ENCODE assay signal across 9 cellular contexts in the genomic region with DNA sequence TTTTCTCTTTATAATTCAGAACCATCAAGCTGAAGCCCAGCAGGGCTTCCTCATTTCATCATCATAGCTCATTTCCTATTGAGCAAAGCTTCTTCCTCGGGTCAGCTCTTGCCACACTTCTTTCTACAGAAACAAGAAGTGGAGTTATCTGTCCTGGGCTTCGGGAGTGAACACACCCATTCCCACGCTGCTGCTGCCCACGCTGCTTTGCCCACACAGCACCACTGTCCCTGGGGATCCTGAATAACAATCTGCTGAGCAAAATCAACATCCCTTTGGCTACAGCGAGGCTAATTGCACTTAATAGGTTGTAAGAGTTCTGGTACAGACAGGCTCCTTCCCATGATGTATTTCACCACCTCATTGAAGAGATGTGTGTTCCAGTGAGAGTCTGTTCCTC. TPM values are rescaled to one million over a fixed set of nuclear protein-coding genes. Genes with fewer than 3 reads are reported as not detected.
DNase-seq lines count a peak whose midpoint lies in the region; ATAC-seq and TF ChIP-seq lines count a peak whose summit lies in the region.
"Had no signal": no experiment of that assay in that cellular context is flagged by ENCODE, and none has a peak within 500 bp of the region (broad histone marks: within the 10 kb centered on the region; RNA-seq: fewer than 3 reads in every experiment).

No MANE protein-coding gene starts in this region.

- DNase-seq in AG09309 (ENCODE audit: low read depth) (peak; percentile 80), LHCN-M2 (ENCODE audit: low read depth) (peak; percentile 71), ascending aorta (ENCODE audit: low spot score in 2 of 2) (peak; percentile 28 to 77), lower leg skin (ENCODE audit: low spot score in 2 of 2) (peak; percentile 65 to 88), RPMI8226 (no peak)

- no peaks in the 10 kb centered on the region for H3K4me1 ChIP-seq in ascending aorta

- WGBS in lower leg skin, 2 donors: 36 to 38% methylated on average over 5 of the region's 5 CpGs

- no peak overlapping the region for H3K4me3 ChIP-seq in AG09309 (ENCODE audit: control insufficient read depth, low read depth, low read length)
- no peak overlapping the region for H3K4me3 ChIP-seq in ascending aorta
- no peak overlapping the region for H3K4me3 ChIP-seq in lower leg skin (ENCODE audit: low read depth, poor library complexity, severe bottlenecking)
- H3K4me3 ChIP-seq: ovary had no signal

- no peaks in the 10 kb centered on the region for H3K27me3 ChIP-seq in ascending aorta
- H3K27me3 ChIP-seq: ovary had no signal

- ATAC-seq in GM21360 (IDR thresholded peaks at IDR 0.05; ENCODE audit: unreplicated experiment): no peak
- no peak for ATAC-seq in GM19395 (IDR thresholded peaks at IDR 0.05; ENCODE audit: unreplicated experiment)
- ATAC-seq in HG02763 (IDR thresholded peaks at IDR 0.05; ENCODE audit: unreplicated experiment): no peak

- H3K9me3 ChIP-seq in ascending aorta: no peaks in the 10 kb centered on the region
- H3K9me3 ChIP-seq: ovary had no signal

- TF ChIP-seq CTCF in AG09309 (IDR thresholded peaks at IDR 0.05; ENCODE audit: control insufficient read depth, insufficient read depth, low read depth, low read length, missing control alignments) (no peak), ascending aorta (IDR thresholded peaks at IDR 0.05) (no peak), lower leg skin (IDR thresholded peaks at IDR 0.05) (no peak)

- no peak overlapping the region for H3K27ac ChIP-seq in ascending aorta
- H3K27ac ChIP-seq: ovary had no signal

- TF ChIP-seq POLR2A in lower leg skin (IDR thresholded peaks at IDR 0.05): no peak

- no peaks in the 10 kb centered on the region for H3K36me3 ChIP-seq in ascending aorta
- H3K36me3 ChIP-seq: ovary had no signal

- intact Hi-C loops in ascending aorta (cut with DNase I): loop anchor here (5.0 kb wide), 1 partner anchor 151 kb away; no protein-coding TSS in a partner anchor
- intact Hi-C loops in lower leg skin (cut with DNase I; ENCODE audit: low total_unique reads): loop anchor here (10.0 kb wide), 1 partner anchor 144 kb away; no protein-coding TSS in a partner anchor

RNA-seq across cellular contexts. Expression of a gene that starts 23.7 kb away (rescaled TPM):
- total RNA-seq in LHCN-M2 (2014; rRNA removed): 4.4 and 4.5 TPM in 2 replicates
- polyA plus RNA-seq in LHCN-M2 (2012): 1.7 TPM
- total RNA-seq in ascending aorta: 2.6 TPM
- total RNA-seq in lower leg skin: 1 to 10 TPM in 2 of 4 donors, under 1 TPM in 1, not detected in 1; 0.63 to 1.4 (median 1.1) TPM

RNA-seq across cellular contexts. Expression of a gene that starts 23.8 kb away (rescaled TPM):
- total RNA-seq in LHCN-M2 (2014; rRNA removed) (26.4 and 31.9 TPM in 2 replicates), ascending aorta (47.7 TPM), lower leg skin (10 to 100 TPM; 18.4 to 28.5 (median 23.2) TPM)
- polyA plus RNA-seq in LHCN-M2 (2012): 10.0 TPM

RNA-seq across cellular contexts. Expression of a gene that starts 48.9 kb away (rescaled TPM):
- total RNA-seq in LHCN-M2 (2014; rRNA removed) (1.0 and 2.5 TPM in 2 replicates), ascending aorta (22.6 TPM), lower leg skin (1 to 10 TPM; 1.8 to 3.1 (median 2.4) TPM)
- polyA plus RNA-seq in LHCN-M2 (2012): 0.73 TPM

RNA-seq across cellular contexts. Expression of a gene that starts 51.3 kb away (rescaled TPM):
- 37.8 and 45.8 TPM in 2 replicates for total RNA-seq in LHCN-M2 (2014; rRNA removed)
- polyA plus RNA-seq in LHCN-M2 (2012): 35.4 TPM
- 24.4 TPM for total RNA-seq in ascending aorta
- total RNA-seq in lower leg skin: 10 to 100 TPM; 25.3 to 39.0 (median 32.8) TPM
